ENCODE assay signal across 25 cellular contexts in the genomic region with DNA sequence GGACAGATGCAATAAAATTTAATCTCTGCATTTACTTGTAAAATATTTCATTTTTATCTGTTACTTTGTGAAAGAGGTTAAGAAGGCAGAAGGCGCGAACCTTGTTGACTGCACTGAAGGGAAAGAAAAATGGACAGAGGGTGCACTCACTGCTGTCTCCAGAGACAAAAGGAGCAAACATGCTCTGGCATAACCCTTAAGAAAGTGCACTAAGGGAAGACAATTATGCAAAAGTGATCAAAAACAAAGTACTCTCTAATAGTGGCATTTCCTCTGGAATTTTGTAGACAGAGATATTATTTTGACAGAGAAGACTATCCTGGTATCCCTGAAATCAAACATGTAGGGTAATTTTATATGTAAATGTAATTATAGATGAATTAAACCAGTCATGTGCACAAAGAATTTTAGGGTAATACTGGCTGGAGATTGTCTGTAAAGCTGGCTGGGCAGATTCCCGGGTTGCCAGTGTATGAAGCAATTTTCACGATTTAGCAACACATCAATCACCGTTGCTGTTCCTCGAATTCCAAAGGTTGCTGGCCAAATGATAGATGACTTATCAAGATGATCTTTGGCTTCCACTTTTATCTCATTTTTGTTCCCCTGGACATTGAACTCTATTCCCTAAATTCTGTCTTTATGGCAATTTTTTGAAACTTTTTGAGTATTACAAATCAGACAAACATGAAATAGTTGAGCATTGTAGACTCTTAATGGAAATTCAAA.
"Had no signal": no experiment of that assay in that cellular context is flagged by ENCODE, and none has a peak within 500 bp of the region (broad histone marks: within the 10 kb centered on the region; RNA-seq: fewer than 3 reads in every experiment).

No MANE protein-coding gene starts in this region.

- H3K4me1 Mint-ChIP-seq: activated CD4-positive, alpha-beta T cell treated with anti-CD3 and anti-CD28 coated beads for 36 hours; nephron had no signal

- DNase-seq: activated CD4-positive, alpha-beta T cell treated with anti-CD3 and anti-CD28 coated beads for 36 hours; activated CD4-positive, alpha-beta T cell treated with anti-CD3 and anti-CD28 coated beads, Interleukin-2, amount 50 U/mL, for 4 hours; activated CD4-positive, CD25-positive, alpha-beta regulatory T cell; activated CD8-positive, alpha-beta memory T cell treated with anti-CD3 and anti-CD28 coated beads for 24 hours; activated effector memory CD4-positive, alpha-beta T cell treated with Interleukin-2 at 50 U/mL for 16 hours; activated naive CD4-positive, alpha-beta T cell treated with Interleukin-2 at 50 U/mL for 16 hours; anterior cingulate cortex; effector CD8-positive, alpha-beta T cell; esophagus squamous epithelium; foreskin melanocyte; heart right ventricle; left lung; mesendoderm; mucosa of descending colon; pancreas; psoas muscle; right cardiac atrium; stimulated activated CD4-positive, alpha-beta T cell treated with anti-CD3 and anti-CD28 coated beads, Interleukin-2, amount 100 ng/mL, for 48 hours; stimulated activated naive CD4-positive, alpha-beta T cell treated with Interleukin-2 at 50 U/mL for 16 hours had no signal

- H3K4me3 ChIP-seq: esophagus squamous epithelium, heart right ventricle, left lung, lung, mucosa of descending colon, pancreas, psoas muscle, tibial nerve had no signal

- H3K27ac ChIP-seq: epithelial cell of prostate, esophagus squamous epithelium, heart right ventricle, left lung, pancreas, psoas muscle, tibial nerve had no signal

- H3K27me3 Mint-ChIP-seq: activated CD4-positive, alpha-beta T cell treated with anti-CD3 and anti-CD28 coated beads for 36 hours; activated naive CD8-positive, alpha-beta T cell had no signal

- H3K36me3 Mint-ChIP-seq: activated naive CD8-positive, alpha-beta T cell had no signal

- H3K9me3 ChIP-seq: esophagus squamous epithelium, heart right ventricle, mucosa of descending colon, pancreas, psoas muscle, tibial nerve had no signal

- H3K36me3 ChIP-seq: esophagus squamous epithelium, heart right ventricle, left lung, pancreas, tibial nerve had no signal

- H3K4me3 Mint-ChIP-seq: activated CD4-positive, alpha-beta T cell treated with anti-CD3 and anti-CD28 coated beads for 36 hours; activated naive CD8-positive, alpha-beta T cell; nephron; T-helper 2 cell treated with Interferon-gamma antibody and Interleukin-4, amounts not matched to agents 5 μg/mL and 100 μg/mL, for 36 hours had no signal

- H3K4me1 ChIP-seq: esophagus squamous epithelium, heart right ventricle, left lung, pancreas, psoas muscle, tibial nerve had no signal

- H3K27me3 ChIP-seq: esophagus squamous epithelium, heart right ventricle, left lung, pancreas, tibial nerve had no signal

- ATAC-seq: activated CD4-positive, alpha-beta T cell treated with anti-CD3 and anti-CD28 coated beads for 36 hours; heart right ventricle; left lung; mucosa of descending colon; pancreas; psoas muscle; right cardiac atrium had no signal

- H3K27ac Mint-ChIP-seq: activated CD4-positive, alpha-beta T cell treated with anti-CD3 and anti-CD28 coated beads for 36 hours; activated naive CD8-positive, alpha-beta T cell; T-helper 2 cell treated with Interferon-gamma antibody and Interleukin-4, amounts not matched to agents 5 μg/mL and 100 μg/mL, for 36 hours had no signal
